ENCODE assay signal across 9 cellular contexts in the genomic region with DNA sequence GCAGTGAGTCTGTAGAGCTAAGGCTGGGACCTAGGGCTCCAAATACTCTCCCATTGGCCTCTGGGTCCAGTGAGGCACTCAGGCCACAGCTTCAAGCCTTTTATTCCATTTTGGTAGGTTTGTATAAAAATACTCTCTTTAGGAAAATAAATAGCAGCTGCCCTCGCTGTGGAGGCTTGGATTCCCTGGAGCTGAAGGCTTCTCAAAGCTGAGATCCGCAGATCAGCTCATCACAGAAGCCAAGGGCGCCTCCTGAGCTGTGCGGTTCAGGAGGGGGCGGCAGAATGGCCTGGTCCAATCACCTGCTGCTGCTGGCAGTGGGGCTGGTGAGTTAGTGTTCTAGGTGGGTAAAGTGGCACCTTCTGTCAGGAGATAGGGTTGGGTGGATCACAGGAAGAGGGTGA. TPM values are rescaled to one million over a fixed set of nuclear protein-coding genes. Genes with fewer than 3 reads are reported as not detected.
DNase-seq lines count a peak whose midpoint lies in the region; ATAC-seq, FAIRE-seq and TF ChIP-seq lines count a peak whose summit lies in the region.
"Not testable (repeated sequence)": the region's sequence is repeated elsewhere in the genome, so short reads cannot be mapped to it uniquely, and the experiment has no call there.
"Had no signal": no experiment of that assay in that cellular context is flagged by ENCODE, and none has a peak within 500 bp of the region (broad histone marks: within the 10 kb centered on the region; RNA-seq: fewer than 3 reads in every experiment).

No MANE protein-coding gene starts in this region.

- H3K4me2 ChIP-seq in DOHH2 (ENCODE audit: low read length) (peak overlapping the region; percentile 95), Loucy (ENCODE audit: low read depth, low read length, poor library complexity, severe bottlenecking) (peak overlapping the region; percentile 92), astrocyte (ENCODE audit: low read length) (peak overlapping the region; percentile 99)

- H2AFZ ChIP-seq in Loucy (ENCODE audit: low read length); astrocyte (ENCODE audit: low read depth, low read length): not testable (repeated sequence)

- not testable (repeated sequence) for H3K27me3 Mint-ChIP-seq in activated B cell treated with CpG ODN at 0.5 μM for 24 hours; astrocyte (ENCODE audit: low read depth, unreplicated experiment)
- H3K27me3 Mint-ChIP-seq in progenitor cell of endocrine pancreas, result peaks cover 40% of the 10 kb centered on the region

- not testable (repeated sequence) for FAIRE-seq in astrocyte (lab: Jason Lieb, UNC)

- H3K9me3 ChIP-seq in DOHH2 (ENCODE audit: control insufficient read depth, insufficient read depth, low read length); Loucy (ENCODE audit: insufficient read depth, low read depth, low read length); astrocyte (ENCODE audit: insufficient read depth, low read depth, low read length); esophagus (ENCODE audit: control insufficient read depth in 2 of 2, insufficient read depth in 1 of 2, low read depth in 1 of 2, low read length in 1 of 2); liver (ENCODE audit: control insufficient read depth in 4 of 4, low read length in 3 of 4); thyroid gland: not testable (repeated sequence)

- H3K4me3 Mint-ChIP-seq in activated B cell treated with CpG ODN at 0.5 μM for 24 hours (peak overlapping the region; percentile 79), astrocyte (ENCODE audit: unreplicated experiment) (peak overlapping the region; percentile 81), progenitor cell of endocrine pancreas (ENCODE audit: low read depth) (peak overlapping the region; percentile 47)

- H3K4me1 Mint-ChIP-seq in activated B cell treated with CpG ODN at 0.5 μM for 24 hours (peaks cover 64% of the 10 kb centered on the region), astrocyte (ENCODE audit: low read depth, unreplicated experiment) (peaks cover 32% of the 10 kb centered on the region), progenitor cell of endocrine pancreas (ENCODE audit: low read depth) (peaks cover 27% of the 10 kb centered on the region)

- H3K27ac Mint-ChIP-seq in activated B cell treated with CpG ODN at 0.5 μM for 24 hours (peak overlapping the region; percentile 86), astrocyte (ENCODE audit: unreplicated experiment) (peak overlapping the region; percentile 26)
- not testable (repeated sequence) for H3K27ac Mint-ChIP-seq in progenitor cell of endocrine pancreas

- peak overlapping the region; percentile 84 for H3K27ac ChIP-seq in DOHH2 (ENCODE audit: low read depth, low read length)
- H3K27ac ChIP-seq in astrocyte (ENCODE audit: low read depth, low read length), result not testable (repeated sequence)
- H3K27ac ChIP-seq in esophagus (ENCODE audit: low read depth in 2 of 2, low read length in 1 of 2), result peak overlapping the region; percentile 98
- peak overlapping the region; percentile 83 to 89 for H3K27ac ChIP-seq in liver (ENCODE audit: low read depth in 1 of 2, low read length in 2 of 2)
- peak overlapping the region; percentile 83 to 97 (median 83) for H3K27ac ChIP-seq in thyroid gland

- not testable (repeated sequence) for TF ChIP-seq RAD21 in liver (IDR thresholded peaks at IDR 0.05)

- not testable (repeated sequence) for H3K36me3 Mint-ChIP-seq in activated B cell treated with CpG ODN at 0.5 μM for 24 hours (ENCODE audit: low read depth); progenitor cell of endocrine pancreas (ENCODE audit: insufficient read depth)
- peaks cover 14% of the 10 kb centered on the region for H3K36me3 Mint-ChIP-seq in astrocyte (ENCODE audit: low read depth, unreplicated experiment)

- CTCF ChIA-PET in activated B cell treated with CpG ODN at 0.5 μM for 24 hours (lab: Charles Lee), result interaction anchor here (1.5 kb wide), 1 partner anchor 32 kb away, joined by 3 read pairs; the partner anchor contains the start of gene MUS81

- ATAC-seq in activated B cell treated with CpG ODN at 0.5 μM for 24 hours (ENCODE audit: low read depth), result not testable (repeated sequence)

- not testable (repeated sequence) for TF ChIP-seq POLR2A in thyroid gland (IDR thresholded peaks at IDR 0.05)

- 59 to 61% methylated on average over 5 of the region's 5 CpGs for WGBS in esophagus, 2 donors
- WGBS in liver, result 78% methylated on average over 5 of the region's 5 CpGs
- 68 to 77% methylated on average over 5 of the region's 5 CpGs for WGBS in thyroid gland, 2 donors

- not testable (repeated sequence) for DNase-seq in activated B cell treated with CpG ODN at 0.5 μM for 24 hours; astrocyte (ENCODE audit: low read depth); progenitor cell of endocrine pancreas (ENCODE audit: low spot score, unreplicated experiment); thyroid gland

- not testable (repeated sequence) for H4K20me1 ChIP-seq in DOHH2 (ENCODE audit: control insufficient read depth, insufficient read depth, low read depth, low read length)
- H4K20me1 ChIP-seq in Loucy (ENCODE audit: insufficient read depth, low read length, poor library complexity, severe bottlenecking), result peaks cover 19% of the 10 kb centered on the region
- H4K20me1 ChIP-seq in astrocyte (ENCODE audit: insufficient read depth, low read length), result peaks cover 69% of the 10 kb centered on the region

- H3K9ac ChIP-seq in Loucy (ENCODE audit: low read depth, low read length, poor library complexity, severe bottlenecking) (peak overlapping the region; percentile 98), astrocyte (ENCODE audit: low read length) (peak overlapping the region; percentile 79)
- H3K9ac ChIP-seq in liver (ENCODE audit: low read depth in 1 of 2, low read length in 2 of 2), result not testable (repeated sequence)

- H3F3A ChIP-seq in DOHH2 (ENCODE audit: control insufficient read depth, insufficient read depth), result peaks cover 32% of the 10 kb centered on the region
- H3F3A ChIP-seq in Loucy (ENCODE audit: low read depth), result not testable (repeated sequence)

- H3K36me3 ChIP-seq in DOHH2 (ENCODE audit: control insufficient read depth, low read length), result peaks cover 17% of the 10 kb centered on the region
- not testable (repeated sequence) for H3K36me3 ChIP-seq in Loucy (ENCODE audit: insufficient read depth, low read length); esophagus (ENCODE audit: control insufficient read depth in 2 of 2, insufficient read depth in 2 of 2, low read length in 1 of 2); liver (ENCODE audit: control insufficient read depth in 4 of 4, insufficient read depth in 3 of 4, low read depth in 1 of 4, low read length in 3 of 4); thyroid gland
- peaks cover 26% of the 10 kb centered on the region for H3K36me3 ChIP-seq in astrocyte (ENCODE audit: insufficient read depth, low read length)

- TF ChIP-seq CTCF in DOHH2 (IDR thresholded peaks at IDR 0.05; ENCODE audit: low read depth, low read length, poor library complexity, severe bottlenecking); Loucy (conservative IDR thresholded peaks at IDR 0.05; ENCODE audit: low read length); activated B cell treated with CpG ODN at 0.5 μM for 24 hours (IDR thresholded peaks at IDR 0.05); astrocyte (IDR thresholded peaks at IDR 0.05; ENCODE audit: insufficient read depth, low read depth, low read length); liver (IDR thresholded peaks at IDR 0.05; ENCODE audit: low read depth, low read length, missing input control); progenitor cell of endocrine pancreas (IDR thresholded peaks at IDR 0.05; ENCODE audit: unreplicated experiment); thyroid gland (IDR thresholded peaks at IDR 0.05): not testable (repeated sequence)

- POLR2A ChIA-PET in activated B cell treated with CpG ODN at 0.5 μM for 24 hours (lab: Charles Lee), result interaction anchor here (0.6 to 11.8 kb wide), 6 partner anchors 9 to 67 kb away, joined by 3 to 340 read pairs (median 30); partner anchors contain the start of genes C11orf68, CFL1, FOSL1 and MUS81

- H3K4me3 ChIP-seq in DOHH2 (ENCODE audit: low read length), result peak overlapping the region; percentile 93
- H3K4me3 ChIP-seq in Loucy (ENCODE audit: low read length, poor library complexity, severe bottlenecking), result peak overlapping the region; percentile 85
- H3K4me3 ChIP-seq in astrocyte (ENCODE audit: insufficient read depth, low read depth, low read length), result peak overlapping the region; percentile 60
- H3K4me3 ChIP-seq in esophagus (ENCODE audit: low read depth in 1 of 2, low read length in 2 of 2), result peak overlapping the region in 1 of 2 donors; percentile 53
- peak overlapping the region in 1 of 3 donors; percentile 64 for H3K4me3 ChIP-seq in liver (ENCODE audit: low read depth in 1 of 3, low read length in 3 of 3)
- peak overlapping the region in 1 of 3 donors; percentile 59 for H3K4me3 ChIP-seq in thyroid gland (replicated peaks in 1 of 3)

- intact Hi-C loops in activated B cell treated with CpG ODN at 0.5 μM for 24 hours (cut with micrococcal nuclease); thyroid gland (cut with DNase I): not testable (repeated sequence)

- H3K4me1 ChIP-seq in DOHH2 (ENCODE audit: control insufficient read depth, low read length) (peaks cover 50% of the 10 kb centered on the region), Loucy (ENCODE audit: insufficient read depth, low read length, poor library complexity, severe bottlenecking) (peaks cover 53% of the 10 kb centered on the region), astrocyte (ENCODE audit: insufficient read depth, low read length) (peaks cover 74% of the 10 kb centered on the region), esophagus (ENCODE audit: control insufficient read depth in 2 of 2, insufficient read depth in 2 of 2, low read length in 1 of 2) (peaks cover 7 to 13% of the 10 kb centered on the region in 2 donors), liver (ENCODE audit: control insufficient read depth in 4 of 4, insufficient read depth in 4 of 4, low read length in 3 of 4) (peaks cover 10 to 42% (median 30%) of the 10 kb centered on the region in 4 donors), thyroid gland (peaks cover 34 to 54% of the 10 kb centered on the region in 2 donors)

- not testable (repeated sequence) for H3K27me3 ChIP-seq in DOHH2 (ENCODE audit: control insufficient read depth, low read length); Loucy (ENCODE audit: insufficient read depth, low read length, poor library complexity, severe bottlenecking); astrocyte (ENCODE audit: insufficient read depth, low read length); esophagus (ENCODE audit: control insufficient read depth in 1 of 2, insufficient read depth in 2 of 2, low read length in 2 of 2); liver (ENCODE audit: control insufficient read depth in 4 of 4, insufficient read depth in 4 of 4, low read length in 3 of 4); thyroid gland

- H3K9me2 ChIP-seq in DOHH2 (replicated peaks; ENCODE audit: control insufficient read depth, low read length); Loucy (replicated peaks; ENCODE audit: low read depth, low read length): not testable (repeated sequence)

- H3K79me2 ChIP-seq in DOHH2 (ENCODE audit: control insufficient read depth, low read length) (peaks cover 44% of the 10 kb centered on the region), Loucy (ENCODE audit: insufficient read depth, low read length) (peaks cover 38% of the 10 kb centered on the region), astrocyte (ENCODE audit: insufficient read depth, low read length) (peaks cover 71% of the 10 kb centered on the region)

- not testable (repeated sequence) for H3K9me3 Mint-ChIP-seq in activated B cell treated with CpG ODN at 0.5 μM for 24 hours; astrocyte (ENCODE audit: unreplicated experiment); progenitor cell of endocrine pancreas (ENCODE audit: low read depth)

RNA-seq across cellular contexts. Expression of gene CCDC85B, which starts 1.7 kb away (rescaled TPM):
- total RNA-seq in activated B cell treated with CpG ODN at 0.5 μM for 24 hours, result 21.6 and 23.4 TPM in 2 replicates
- 29.9 and 31.4 TPM in 2 replicates for total RNA-seq in astrocyte
- 10 to 100 TPM; 13.5 to 22.7 TPM for polyA plus RNA-seq in esophagus
- 1 to 10 TPM; 6.8 to 7.0 TPM for total RNA-seq in liver
- polyA plus RNA-seq in liver, result 10 to 100 TPM in 1 of 2 donors, 1 to 10 TPM in 1; 4.3 to 12.6 TPM
- 7.4 and 7.9 TPM in 2 replicates for total RNA-seq in progenitor cell of endocrine pancreas
- total RNA-seq in thyroid gland, result 10 to 100 TPM; 29.8 to 73.8 (median 42.9) TPM

RNA-seq across cellular contexts. Expression of gene FIBP, which starts 3.9 kb away (rescaled TPM):
- total RNA-seq in activated B cell treated with CpG ODN at 0.5 μM for 24 hours (74.5 and 76.5 TPM in 2 replicates), astrocyte (67.4 and 68.7 TPM in 2 replicates), liver (10 to 100 TPM; 23.7 to 45.4 TPM), progenitor cell of endocrine pancreas (67.7 and 77.8 TPM in 2 replicates), thyroid gland (100 to 1,000 TPM in 2 of 4 donors, 10 to 100 TPM in 2; 65.9 to 128 (median 109) TPM)
- polyA plus RNA-seq in esophagus (10 to 100 TPM; 20.7 to 38.1 TPM), liver (10 to 100 TPM; 27.2 to 30.9 TPM)

RNA-seq across cellular contexts. Expression of gene FOSL1, which starts 8.0 kb away (rescaled TPM):
- total RNA-seq in activated B cell treated with CpG ODN at 0.5 μM for 24 hours (1.0 and 1.4 TPM in 2 replicates), astrocyte (24.5 and 37.9 TPM in 2 replicates), liver (under 1 TPM in 1 of 2 donors, not detected in 1; 0.17 TPM), progenitor cell of endocrine pancreas (1.7 and 2.6 TPM in 2 replicates), thyroid gland (1 to 10 TPM in 3 of 4 donors, under 1 TPM in 1; 0.33 to 1.6 (median 1.5) TPM)
- polyA plus RNA-seq in esophagus (10 to 100 TPM; 26.7 to 39.6 TPM), liver (under 1 TPM in 1 of 2 donors, not detected in 1; 0.20 TPM)

RNA-seq across cellular contexts. Expression of gene CTSW, which starts 12.5 kb away (rescaled TPM):
- 0.59 and 0.93 TPM in 2 replicates for total RNA-seq in activated B cell treated with CpG ODN at 0.5 μM for 24 hours
- not detected in 2 replicates for total RNA-seq in astrocyte
- 1 to 10 TPM; 1.3 to 1.7 TPM for polyA plus RNA-seq in esophagus
- 1 to 10 TPM; 1.3 to 2.9 TPM for total RNA-seq in liver
- 1 to 10 TPM; 2.0 to 2.2 TPM for polyA plus RNA-seq in liver
- not detected in 2 replicates for total RNA-seq in progenitor cell of endocrine pancreas
- total RNA-seq in thyroid gland, result 1 to 10 TPM in 3 of 4 donors, under 1 TPM in 1; 0.67 to 7.6 (median 2.7) TPM
- total RNA-seq: dermis blood vessel endothelial cell had no signal

RNA-seq across cellular contexts. Expression of gene EFEMP2, which starts 19.5 kb away (rescaled TPM):
- total RNA-seq in activated B cell treated with CpG ODN at 0.5 μM for 24 hours (3.8 and 6.3 TPM in 2 replicates), astrocyte (97.3 and 119 TPM in 2 replicates), liver (1 to 10 TPM; 5.0 to 5.2 TPM), progenitor cell of endocrine pancreas (84.9 and 90.5 TPM in 2 replicates), thyroid gland (100 to 1,000 TPM in 2 of 4 donors, 10 to 100 TPM in 2; 70.7 to 125 (median 91.4) TPM)
- polyA plus RNA-seq in esophagus (10 to 100 TPM in 1 of 2 donors, 1 to 10 TPM in 1; 9.2 to 13.1 TPM), liver (10 to 100 TPM in 1 of 2 donors, 1 to 10 TPM in 1; 5.5 to 10.7 TPM)
